Comparison of ENCODE assay signal across 8 cellular contexts in genomic region chr13:46321494-46322225, GRCh38.
DNase-seq lines count a peak whose midpoint lies in the region; ATAC-seq, FAIRE-seq and TF ChIP-seq lines count a peak whose summit lies in the region.

No MANE protein-coding gene starts in this region.

- peak; percentile 70 for DNase-seq in GM13977 (ENCODE audit: low spot score)
- DNase-seq in NCI-H1930 (lab: John Stamatoyannopoulos, UW), result peak; percentile 11 to 59
- DNase-seq in activated B cell treated with CpG ODN at 0.5 μM for 24 hours, result no peak
- peak; percentile 40 for DNase-seq in bronchial epithelial cell (ENCODE audit: low read depth)
- DNase-seq in kidney glomerular epithelial cell (lab: John Stamatoyannopoulos, UW), result peak; percentile 24
- peak; percentile 30 to 55 (median 35) for DNase-seq in stimulated activated CD4-positive, alpha-beta T cell treated with anti-CD3 and anti-CD28 coated beads, TNF-alpha, amount 100 ng/mL, for 1 hour (ENCODE audit: low read depth in 3 of 3, low spot score in 1 of 3)

- ATAC-seq in activated B cell treated with CpG ODN at 0.5 μM for 24 hours (ENCODE audit: low read depth) (peak; percentile 81), HG03469 (IDR thresholded peaks at IDR 0.05; ENCODE audit: unreplicated experiment) (no peak)

- peak; percentile 32 for FAIRE-seq in bronchial epithelial cell (lab: Jason Lieb, UNC)

- peaks cover 15% of the 10 kb centered on the region for H3K4me1 Mint-ChIP-seq in activated B cell treated with CpG ODN at 0.5 μM for 24 hours

- no peaks in the 10 kb centered on the region for H3K9me3 Mint-ChIP-seq in activated B cell treated with CpG ODN at 0.5 μM for 24 hours

- H3K27me3 Mint-ChIP-seq in activated B cell treated with CpG ODN at 0.5 μM for 24 hours, result no peaks in the 10 kb centered on the region

- TF ChIP-seq CTCF in GM13977 (IDR thresholded peaks at IDR 0.05; ENCODE audit: extremely low read depth, insufficient read depth, missing control alignments) (peak; percentile 78), activated B cell treated with CpG ODN at 0.5 μM for 24 hours (IDR thresholded peaks at IDR 0.05) (peak; percentile 75), bronchial epithelial cell (IDR thresholded peaks at IDR 0.05; ENCODE audit: insufficient read depth, low read length, severe bottlenecking) (peak; percentile 69)

- H3K27ac ChIP-seq in ACC112 (ENCODE audit: low read depth, low read length), result no peak overlapping the region

- no peaks in the 10 kb centered on the region for H3K79me2 ChIP-seq in ACC112 (ENCODE audit: control insufficient read depth, insufficient read depth, low read length, unreplicated experiment)

- peaks cover 11% of the 10 kb centered on the region for H3K4me1 ChIP-seq in ACC112 (ENCODE audit: control insufficient read depth, insufficient read depth, low read length, unreplicated experiment)

- POLR2A ChIA-PET in activated B cell treated with CpG ODN at 0.5 μM for 24 hours (lab: Charles Lee), result interaction anchor here (1.1 kb wide), 1 partner anchor 19 kb away, joined by 4 read pairs; no protein-coding TSS in a partner anchor

- CTCF ChIA-PET in activated B cell treated with CpG ODN at 0.5 μM for 24 hours (lab: Charles Lee), result interaction anchor here (0.7 to 1.5 kb wide), 16 partner anchors 12 to 815 kb away, joined by 3 to 11 read pairs (median 4); partner anchors contain the start of genes RUBCNL and ZC3H13

- H3K4me3 ChIP-seq in ACC112 (ENCODE audit: low read depth, low read length) (no peak overlapping the region), bronchial epithelial cell (ENCODE audit: low read depth, low read length) (no peak overlapping the region)

- in situ Hi-C loops in GM13977 (cut with MboI; ENCODE audit: low pct_unique_long_range_greater_than_20kb, low sequenced_read_pairs, unreplicated experiment), result no loop called here

- H3K27me3 ChIP-seq in ACC112 (ENCODE audit: insufficient read depth, low read length) (no peaks in the 10 kb centered on the region), bronchial epithelial cell (ENCODE audit: control insufficient read depth, insufficient read depth, low read length) (no peaks in the 10 kb centered on the region)

- no peaks in the 10 kb centered on the region for H3K36me3 Mint-ChIP-seq in activated B cell treated with CpG ODN at 0.5 μM for 24 hours (ENCODE audit: low read depth)

- peak overlapping the region; percentile 51 for H2AFZ ChIP-seq in ACC112 (ENCODE audit: low read length, unreplicated experiment)

- H3K36me3 ChIP-seq in ACC112 (ENCODE audit: insufficient read depth, low read length) (no peaks in the 10 kb centered on the region), bronchial epithelial cell (ENCODE audit: control insufficient read depth, insufficient read depth, low read length) (no peaks in the 10 kb centered on the region)

- no peak overlapping the region for H3K27ac Mint-ChIP-seq in activated B cell treated with CpG ODN at 0.5 μM for 24 hours

- intact Hi-C loops in activated B cell treated with CpG ODN at 0.5 μM for 24 hours (cut with micrococcal nuclease), result loop anchor here (1.0 to 5.0 kb wide), 5 partner anchors 17 to 810 kb away; no protein-coding TSS in a partner anchor

- no peak overlapping the region for H3K4me3 Mint-ChIP-seq in activated B cell treated with CpG ODN at 0.5 μM for 24 hours
